Comparison of ENCODE assay signal across 18 cellular contexts in the genomic region with DNA sequence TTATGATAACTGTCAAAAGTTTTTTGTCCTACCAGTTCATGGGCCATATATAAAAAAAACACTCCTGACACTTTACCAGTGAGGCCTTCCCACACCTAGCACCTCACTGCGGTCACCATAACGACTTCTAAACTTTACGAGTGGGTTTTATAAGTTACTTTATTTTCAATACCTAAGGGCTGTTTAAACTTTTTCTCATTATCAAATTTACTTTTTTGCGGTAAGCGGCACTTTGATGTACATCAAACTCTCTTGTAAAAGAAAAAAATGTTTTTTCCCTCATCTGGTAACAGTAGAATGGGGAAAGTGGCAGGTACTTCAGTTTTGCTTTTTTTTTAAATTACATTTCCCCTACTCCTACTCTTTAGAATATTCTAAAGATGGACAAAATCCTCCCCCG. TPM values are rescaled to one million over a fixed set of nuclear protein-coding genes. Genes with fewer than 3 reads are reported as not detected.
A peak's percentile ranks its signal among the peaks of the same experiment; 100 is the strongest.
DNase-seq lines count a peak whose midpoint lies in the region; ATAC-seq and TF ChIP-seq lines count a peak whose summit lies in the region.
"Had no signal": no experiment of that assay in that cellular context is flagged by ENCODE, and none has a peak within 500 bp of the region (broad histone marks: within the 10 kb centered on the region; RNA-seq: fewer than 3 reads in every experiment).

No MANE protein-coding gene starts in this region.

- H3K27me3 Mint-ChIP-seq in CD4-positive, alpha-beta memory T cell: no peaks in the 10 kb centered on the region
- no peaks in the 10 kb centered on the region for H3K27me3 Mint-ChIP-seq in activated CD8-positive, alpha-beta T cell treated with anti-CD3 and anti-CD28 coated beads, Interleukin-2, amount 10 ng/mL, durations not matched to agents 7 days and 5 days (ENCODE audit: low read depth)
- H3K27me3 Mint-ChIP-seq in immature natural killer cell (ENCODE audit: low read depth in 3 of 3): peaks cover 0 to 20% (median 18%) of the 10 kb centered on the region in 3 donors
- H3K27me3 Mint-ChIP-seq: progenitor cell of endocrine pancreas had no signal

- no peaks in the 10 kb centered on the region for H3K9me3 ChIP-seq in CD4-positive, alpha-beta memory T cell (ENCODE audit: control insufficient read depth in 1 of 2, low read length in 2 of 2)
- H3K9me3 ChIP-seq in A673 (ENCODE audit: low read depth, low read length, poor library complexity, severe bottlenecking): no peaks in the 10 kb centered on the region
- H3K9me3 ChIP-seq: Caco-2 had no signal

- TF ChIP-seq CTCF in A673 (conservative IDR thresholded peaks at IDR 0.05; ENCODE audit: low read depth, low read length): no peak

- CTCF ChIA-PET in CD4-positive, alpha-beta memory T cell (lab: Charles Lee; ENCODE audit: partially characterized antibody): interaction anchor here (0.6 to 1.1 kb wide), 3 partner anchors 14 to 206 kb away, joined by 3 read pairs; no protein-coding TSS in a partner anchor
- CTCF ChIA-PET in activated CD8-positive, alpha-beta T cell treated with anti-CD3 and anti-CD28 coated beads, Interleukin-2, amount 10 ng/mL, durations not matched to agents 7 days and 5 days (lab: Charles Lee): no interaction called here
- CTCF ChIA-PET in A673 (lab: Charles Lee): no interaction called here

- intact Hi-C loops in CD4-positive, alpha-beta memory T cell (cut with micrococcal nuclease): loop anchor here (1.0 kb wide), 2 partner anchors 9 to 13 kb away; no protein-coding TSS in a partner anchor
- intact Hi-C loops in A673 (cut with micrococcal nuclease; ENCODE audit: unreplicated experiment): no loop called here

- peak overlapping the region in 3 of 7 donors; percentile 91 to 97 (median 93) for H3K27ac Mint-ChIP-seq in CD4-positive, alpha-beta memory T cell
- H3K27ac Mint-ChIP-seq in activated CD8-positive, alpha-beta T cell treated with anti-CD3 and anti-CD28 coated beads, Interleukin-2, amount 10 ng/mL, durations not matched to agents 7 days and 5 days: peak overlapping the region; percentile 90
- peak overlapping the region in 4 of 6 donors; percentile 94 to 98 (median 96) for H3K27ac Mint-ChIP-seq in immature natural killer cell

- no peaks in the 10 kb centered on the region for H3K27me3 ChIP-seq in CD4-positive, alpha-beta memory T cell (ENCODE audit: insufficient read depth, low read length)
- no peaks in the 10 kb centered on the region for H3K27me3 ChIP-seq in A673 (replicated peaks; ENCODE audit: insufficient read depth, low read depth, low read length, poor library complexity)

- peak overlapping the region; percentile 65 to 84 (median 74) for H3K4me3 Mint-ChIP-seq in CD4-positive, alpha-beta memory T cell
- H3K4me3 Mint-ChIP-seq in activated CD8-positive, alpha-beta T cell treated with anti-CD3 and anti-CD28 coated beads, Interleukin-2, amount 10 ng/mL, durations not matched to agents 7 days and 5 days: peak overlapping the region; percentile 59
- peak overlapping the region; percentile 64 to 83 (median 74) for H3K4me3 Mint-ChIP-seq in immature natural killer cell
- H3K4me3 Mint-ChIP-seq: neural crest cell had no signal

- POLR2A ChIA-PET in CD4-positive, alpha-beta memory T cell (lab: Charles Lee; ENCODE audit: partially characterized antibody): interaction anchor here (0.6 to 1.3 kb wide), 8 partner anchors 10 to 150 kb away, joined by 3 to 4 read pairs (median 4); a partner anchor contains a TSS
- POLR2A ChIA-PET in activated CD8-positive, alpha-beta T cell treated with anti-CD3 and anti-CD28 coated beads, Interleukin-2, amount 10 ng/mL, durations not matched to agents 7 days and 5 days (lab: Charles Lee): interaction anchor here (0.9 to 1.3 kb wide), 5 partner anchors 33 to 153 kb away, joined by 3 to 6 read pairs (median 4); no protein-coding TSS in a partner anchor
- POLR2A ChIA-PET in A673 (lab: Charles Lee; ENCODE audit: low non-redundant PET): no interaction called here

- BruUV-seq in A673 (replicated peaks; lab: Mats Ljungman, UMichigan): no TSS peak

- H3K4me1 ChIP-seq in CD4-positive, alpha-beta memory T cell (ENCODE audit: insufficient read depth, low read length): peaks cover 99% of the 10 kb centered on the region
- H3K4me1 ChIP-seq in A673 (ENCODE audit: insufficient read depth, low read length, poor library complexity, severe bottlenecking): no peaks in the 10 kb centered on the region
- H3K4me1 ChIP-seq: Caco-2 had no signal

- no peaks in the 10 kb centered on the region for H3K9me3 Mint-ChIP-seq in CD4-positive, alpha-beta memory T cell
- H3K9me3 Mint-ChIP-seq in activated CD8-positive, alpha-beta T cell treated with anti-CD3 and anti-CD28 coated beads, Interleukin-2, amount 10 ng/mL, durations not matched to agents 7 days and 5 days (ENCODE audit: insufficient read depth): no peaks in the 10 kb centered on the region
- H3K9me3 Mint-ChIP-seq in immature natural killer cell: no peaks in the 10 kb centered on the region
- H3K9me3 Mint-ChIP-seq: neural crest cell had no signal

- no peak for ATAC-seq in activated CD8-positive, alpha-beta T cell treated with anti-CD3 and anti-CD28 coated beads, Interleukin-2, amount 10 ng/mL, durations not matched to agents 7 days and 5 days
- ATAC-seq in GM21825 (IDR thresholded peaks at IDR 0.05; ENCODE audit: unreplicated experiment): no peak
- ATAC-seq: left colon had no signal

- peaks cover 3 to 72% (median 57%) of the 10 kb centered on the region in 4 donors for H3K4me1 Mint-ChIP-seq in CD4-positive, alpha-beta memory T cell
- peaks cover 38% of the 10 kb centered on the region for H3K4me1 Mint-ChIP-seq in activated CD8-positive, alpha-beta T cell treated with anti-CD3 and anti-CD28 coated beads, Interleukin-2, amount 10 ng/mL, durations not matched to agents 7 days and 5 days (ENCODE audit: low read depth)
- peaks cover 0 to 3% of the 10 kb centered on the region in 2 donors for H3K4me1 Mint-ChIP-seq in immature natural killer cell

- DNase-seq in CD1c-positive myeloid dendritic cell (ENCODE audit: extremely low spot score): peak; percentile 13
- peak; percentile 65 to 74 (median 70) for DNase-seq in CD4-positive, alpha-beta memory T cell
- DNase-seq in activated CD8-positive, alpha-beta T cell treated with anti-CD3 and anti-CD28 coated beads, Interleukin-2, amount 10 ng/mL, durations not matched to agents 7 days and 5 days: no peak
- DNase-seq in immature natural killer cell: peak; percentile 64 to 73 (median 66)
- DNase-seq in A673 (ENCODE audit: low spot score): no peak
- no peak for DNase-seq in COLO668 (lab: John Stamatoyannopoulos, UW; ENCODE audit: unreplicated experiment)
- no peak for DNase-seq in middle frontal gyrus (ENCODE audit: extremely low spot score, low spot score)
- DNase-seq: Caco-2, HCEC 1CT, left colon, NCI-H187 treated with DMSO at 0.1 percent for 48 hours, NCI-H82, OCI-M1, SHP77 treated with DMSO at 0.1 percent for 48 hours had no signal

- peak overlapping the region; percentile 73 for H3K27ac ChIP-seq in CD4-positive, alpha-beta memory T cell (ENCODE audit: low read depth, low read length)
- no peak overlapping the region for H3K27ac ChIP-seq in A673 (ENCODE audit: low read depth, low read length, poor library complexity, severe bottlenecking)
- H3K27ac ChIP-seq: KMS-11 had no signal

- H3K36me3 ChIP-seq in CD4-positive, alpha-beta memory T cell (ENCODE audit: insufficient read depth, low read length): no peaks in the 10 kb centered on the region
- H3K36me3 ChIP-seq in A673 (ENCODE audit: insufficient read depth, low read length, poor library complexity, severe bottlenecking): no peaks in the 10 kb centered on the region

- peaks cover 0 to 20% of the 10 kb centered on the region in 2 donors for H3K36me3 Mint-ChIP-seq in CD4-positive, alpha-beta memory T cell
- H3K36me3 Mint-ChIP-seq in activated CD8-positive, alpha-beta T cell treated with anti-CD3 and anti-CD28 coated beads, Interleukin-2, amount 10 ng/mL, durations not matched to agents 7 days and 5 days (ENCODE audit: low read depth): peaks cover 47% of the 10 kb centered on the region
- H3K36me3 Mint-ChIP-seq in immature natural killer cell: peaks cover 0 to 10% (median 0%) of the 10 kb centered on the region in 3 donors

- peak overlapping the region in 1 of 2 donors; percentile 30 for H3K4me3 ChIP-seq in CD4-positive, alpha-beta memory T cell (ENCODE audit: low read length in 2 of 2)
- no peak overlapping the region for H3K4me3 ChIP-seq in A673 (ENCODE audit: low read depth, low read length, poor library complexity, severe bottlenecking)

RNA-seq across cellular contexts. Expression of a gene that starts 36.2 kb away (rescaled TPM):
- total RNA-seq in CD4-positive, alpha-beta memory T cell: 100 to 1,000 TPM; 664 to 713 TPM
- 100 to 1,000 TPM; 338 to 463 TPM for polyA plus RNA-seq in CD4-positive, alpha-beta memory T cell
- total RNA-seq in activated CD8-positive, alpha-beta T cell treated with anti-CD3 and anti-CD28 coated beads, Interleukin-2, amount 10 ng/mL, durations not matched to agents 7 days and 5 days: 100 to 1,000 TPM; 148 to 154 TPM
- 100 to 1,000 TPM; 358 to 488 (median 414) TPM for polyA plus RNA-seq in immature natural killer cell
- 34.3 and 46.7 TPM in 2 replicates for total RNA-seq in A673 (2021)

Comparison
In these comparisons a context has a peak if more than half of its experiments do, and no peak if none do; other contexts are left out.
1. DNase-seq: peak in CD1c-positive myeloid dendritic cell (single experiment), CD4-positive, alpha-beta memory T cell (5 of 5) and immature natural killer cell (3 of 3); none in activated CD8-positive, alpha-beta T cell treated with anti-CD3 and anti-CD28 coated beads, Interleukin-2, amount 10 ng/mL, durations not matched to agents 7 days and 5 days (single experiment), A673 (single experiment), COLO668 (single experiment) and middle frontal gyrus (single experiment).
2. RNA of a gene that starts 36.2 kb away (total RNA-seq): 664 to 713 TPM in CD4-positive, alpha-beta memory T cell; 148 to 154 TPM in activated CD8-positive, alpha-beta T cell treated with anti-CD3 and anti-CD28 coated beads, Interleukin-2, amount 10 ng/mL, durations not matched to agents 7 days and 5 days and 34.3 to 46.7 TPM in A673; every median in the first group is over 4 times any median in the second.
3. Peak in every context shown above with its lines, with median percentiles within 50 percentile points of each other: H3K4me3 Mint-ChIP-seq.